12 cellular contexts compared by ENCODE assay signal in the genomic region with DNA sequence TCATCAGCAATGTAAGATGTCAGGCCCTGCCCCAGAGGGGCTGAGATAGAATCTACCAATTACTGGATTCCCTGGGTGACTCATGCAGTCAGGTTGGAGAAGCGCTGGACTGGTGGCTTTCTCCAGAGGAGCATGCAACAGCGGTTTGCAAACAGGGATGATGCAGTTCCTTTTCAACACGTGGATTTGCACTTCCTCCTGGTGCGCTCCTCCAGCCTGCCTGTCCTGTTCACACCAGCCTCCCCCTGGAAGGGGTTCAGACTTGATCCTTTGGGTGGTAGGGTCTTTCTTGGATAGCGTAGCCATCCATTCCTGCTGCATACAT.
DNase-seq lines count a peak whose midpoint lies in the region; ATAC-seq and TF ChIP-seq lines count a peak whose summit lies in the region.
"Had no signal": no experiment of that assay in that cellular context is flagged by ENCODE, and none has a peak within 500 bp of the region (broad histone marks: within the 10 kb centered on the region; RNA-seq: fewer than 3 reads in every experiment).

No MANE protein-coding gene starts in this region.

- H3K36me3 Mint-ChIP-seq in activated CD8-positive, alpha-beta T cell treated with anti-CD3 and anti-CD28 coated beads for 36 hours (ENCODE audit: low read depth), result no peaks in the 10 kb centered on the region
- H3K36me3 Mint-ChIP-seq: CD14-positive monocyte had no signal

- no peak overlapping the region for H2BK15ac ChIP-seq in mesendoderm (replicated peaks; ENCODE audit: low read depth)

- CTCF ChIA-PET in activated CD8-positive, alpha-beta T cell treated with anti-CD3 and anti-CD28 coated beads for 36 hours (lab: Charles Lee), result no interaction called here

- no peak overlapping the region for H3K4ac ChIP-seq in mesendoderm (ENCODE audit: low read depth, low read length)

- H2BK120ac ChIP-seq in mesendoderm (ENCODE audit: low read depth, low read length), result no peak overlapping the region

- H3K23ac ChIP-seq in mesendoderm (ENCODE audit: low read length), result no peak overlapping the region

- peaks cover 12% of the 10 kb centered on the region for H3K79me2 ChIP-seq in mesendoderm (ENCODE audit: control insufficient read depth, insufficient read depth, low read length)

- H3K9ac ChIP-seq in mesendoderm (ENCODE audit: low read length), result no peak overlapping the region

- no peak overlapping the region for H3K4me3 ChIP-seq in mesendoderm (ENCODE audit: low read length)
- H3K4me3 ChIP-seq: thoracic aorta had no signal

- H3K9me3 Mint-ChIP-seq in activated CD8-positive, alpha-beta T cell treated with anti-CD3 and anti-CD28 coated beads for 36 hours, result no peaks in the 10 kb centered on the region
- H3K9me3 Mint-ChIP-seq: IgD-negative memory B cell had no signal

- H4K8ac ChIP-seq in mesendoderm (ENCODE audit: low read depth, low read length), result no peak overlapping the region

- peaks cover 3% of the 10 kb centered on the region for H3K4me1 ChIP-seq in mesendoderm (ENCODE audit: control insufficient read depth, low read depth, low read length)

- no peak overlapping the region for H3K4me3 Mint-ChIP-seq in activated CD8-positive, alpha-beta T cell treated with anti-CD3 and anti-CD28 coated beads for 36 hours

- H3K18ac ChIP-seq in mesendoderm (ENCODE audit: low read length), result no peak overlapping the region

- no CpG with 5 or more reads among the region's 5 CpGs for WGBS in mesendoderm (ENCODE audit: extremely low coverage, insufficient coverage, low lambda C conversion rate)

- H3K27me3 ChIP-seq in mesendoderm (ENCODE audit: insufficient read depth, low read length, poor library complexity), result no peaks in the 10 kb centered on the region

- H4K5ac ChIP-seq in mesendoderm (ENCODE audit: low read length), result no peak overlapping the region

- no peak overlapping the region for H3K27ac Mint-ChIP-seq in activated CD8-positive, alpha-beta T cell treated with anti-CD3 and anti-CD28 coated beads for 36 hours
- H3K27ac Mint-ChIP-seq: CD14-positive monocyte, IgD-negative memory B cell had no signal

- intact Hi-C loops in activated CD8-positive, alpha-beta T cell treated with anti-CD3 and anti-CD28 coated beads for 36 hours (cut with micrococcal nuclease), result no loop called here

- H3K4me2 ChIP-seq in mesendoderm (ENCODE audit: low read length), result no peak overlapping the region

- no peak for TF ChIP-seq CTCF in activated CD8-positive, alpha-beta T cell treated with anti-CD3 and anti-CD28 coated beads for 36 hours (IDR thresholded peaks at IDR 0.05)

- H3K4me1 Mint-ChIP-seq in activated CD8-positive, alpha-beta T cell treated with anti-CD3 and anti-CD28 coated beads for 36 hours (ENCODE audit: low read depth), result no peaks in the 10 kb centered on the region
- H3K4me1 Mint-ChIP-seq: CD14-positive monocyte had no signal

- H2BK5ac ChIP-seq in mesendoderm (ENCODE audit: low read length), result no peak overlapping the region

- no peak overlapping the region for H2AK5ac ChIP-seq in mesendoderm (ENCODE audit: low read length)

- peaks cover 3% of the 10 kb centered on the region for H3K27me3 Mint-ChIP-seq in activated CD8-positive, alpha-beta T cell treated with anti-CD3 and anti-CD28 coated beads for 36 hours
- H3K27me3 Mint-ChIP-seq: IgD-negative memory B cell had no signal

- peaks cover 5% of the 10 kb centered on the region for H3K79me1 ChIP-seq in mesendoderm (ENCODE audit: low read length)

- H3K27ac ChIP-seq in mesendoderm (ENCODE audit: low read depth, low read length), result no peak overlapping the region
- H3K27ac ChIP-seq: thoracic aorta had no signal

- peak overlapping the region; percentile 27 for H3K56ac ChIP-seq in mesendoderm (ENCODE audit: low read length)

- DNase-seq in COLO668 (lab: John Stamatoyannopoulos, UW; ENCODE audit: unreplicated experiment), result peak; percentile 85
- DNase-seq in M059J (ENCODE audit: low read depth), result peak; percentile 91
- peak; percentile 48 for DNase-seq in amniotic epithelial cell (ENCODE audit: low read depth)
- DNase-seq in mesendoderm, result peak; percentile 80
- no peak for DNase-seq in RPMI8226
- no peak for DNase-seq in activated CD8-positive, alpha-beta T cell treated with anti-CD3 and anti-CD28 coated beads for 36 hours
- DNase-seq in activated CD4-positive, CD25-positive, alpha-beta regulatory T cell treated with anti-CD3 and anti-CD28 coated beads, Interleukin-2, amount 50 U/mL, for 72 hours, result no peak
- DNase-seq: activated CD4-positive, alpha-beta T cell treated with anti-CD3 and anti-CD28 coated beads for 4 hours had no signal

- H3K36me3 ChIP-seq in mesendoderm (ENCODE audit: control insufficient read depth, insufficient read depth, low read length), result no peaks in the 10 kb centered on the region
- H3K36me3 ChIP-seq: thoracic aorta had no signal

- POLR2A ChIA-PET in activated CD8-positive, alpha-beta T cell treated with anti-CD3 and anti-CD28 coated beads for 36 hours (lab: Charles Lee), result no interaction called here

- no peak for ATAC-seq in HG03159 (IDR thresholded peaks at IDR 0.05; ENCODE audit: unreplicated experiment)
- no peak for ATAC-seq in activated CD8-positive, alpha-beta T cell treated with anti-CD3 and anti-CD28 coated beads for 36 hours

Comparison
In these comparisons a context has a peak if more than half of its experiments do, and no peak if none do; other contexts are left out.
1. DNase-seq: peak in COLO668 (single experiment), M059J (single experiment), amniotic epithelial cell (single experiment) and mesendoderm (single experiment); none in RPMI8226 (single experiment), activated CD8-positive, alpha-beta T cell treated with anti-CD3 and anti-CD28 coated beads for 36 hours (single experiment) and activated CD4-positive, CD25-positive, alpha-beta regulatory T cell treated with anti-CD3 and anti-CD28 coated beads, Interleukin-2, amount 50 U/mL, for 72 hours (single experiment).